In genomic region chr14:79702197-79702596, GRCh38 we compare ENCODE assay signal across 18 cellular contexts.
"Had no signal": no experiment of that assay in that cellular context is flagged by ENCODE, and none has a peak within 500 bp of the region (broad histone marks: within the 10 kb centered on the region; RNA-seq: fewer than 3 reads in every experiment).

No MANE protein-coding gene starts in this region.

- ATAC-seq: Panc1 had no signal

- H3K27ac ChIP-seq: SJSA1, SK-N-MC had no signal

- H3K4me1 ChIP-seq: SJSA1 had no signal

- H3K4me3 ChIP-seq: SJSA1, SK-N-MC had no signal

- H3K36me3 ChIP-seq: SJSA1 had no signal

- H3K27me3 ChIP-seq: SJSA1 had no signal

- H3K9me3 ChIP-seq: SJSA1 had no signal

- DNase-seq: KBM-7, MV-4-11, NCI-H1048, NCI-H1105, NCI-H1417, NCI-H146, NCI-H1930, NCI-H2081, NCI-H2107, NCI-H2227 treated with DMSO at 0.1 percent for 48 hours, NCI-H524, NCI-H526 treated with DMSO at 0.1 percent for 48 hours, NCI-H748 treated with DMSO at 0.1 percent for 48 hours, Right ventricle myocardium superior, SIG-M5 had no signal
